In genomic region chrX:51862920-51863319, GRCh38 we compare ENCODE assay signal across 22 cellular contexts. TPM values are rescaled to one million over a fixed set of nuclear protein-coding genes. Genes with fewer than 3 reads are reported as not detected.
DNase-seq lines count a peak whose midpoint lies in the region; ATAC-seq, FAIRE-seq and TF ChIP-seq lines count a peak whose summit lies in the region.
"Had no signal": no experiment of that assay in that cellular context is flagged by ENCODE, and none has a peak within 500 bp of the region (broad histone marks: within the 10 kb centered on the region; RNA-seq: fewer than 3 reads in every experiment).

No MANE protein-coding gene starts in this region.

- 32% methylated on average over 1 of the region's 1 CpG for WGBS in GM12878 (ENCODE audit: insufficient coverage, insufficient replicate concordance, low lambda C conversion rate, missing lambda C conversion rate)

- no peak overlapping the region for H3K4me3 ChIP-seq in GM12878
- H3K4me3 ChIP-seq: testis had no signal

- no peak for TF ChIP-seq CTCF in GM12878 (IDR thresholded peaks at IDR 0.05 in 2 of 3, conservative IDR thresholded peaks at IDR 0.05 in 1 of 3; ENCODE audit: control insufficient read depth in 2 of 3, extremely low read depth in 1 of 3, insufficient read depth in 1 of 3, low read depth in 3 of 3, low read length in 3 of 3)

- in situ Hi-C loops in GM12878 (cut with MboI), result no loop called here

- H3K36me3 ChIP-seq in GM12878 (ENCODE audit: control insufficient read depth in 2 of 2, insufficient read depth in 2 of 2, low read length in 1 of 2), result no peaks in the 10 kb centered on the region
- H3K36me3 ChIP-seq: neutrophil had no signal

- H3K27me3 ChIP-seq in GM12878 (replicated peaks in 1 of 2; ENCODE audit: control insufficient read depth in 2 of 2, insufficient read depth in 2 of 2, low read length in 1 of 2), result no peaks in the 10 kb centered on the region
- H3K27me3 ChIP-seq: neutrophil, testis had no signal

- H3K9ac ChIP-seq in GM12878 (ENCODE audit: control insufficient read depth, insufficient read depth, low read length), result no peak overlapping the region

- H2AFZ ChIP-seq in GM12878 (ENCODE audit: control insufficient read depth, low read depth, low read length), result no peak overlapping the region

- H3K4me1 ChIP-seq in GM12878 (ENCODE audit: control insufficient read depth, insufficient read depth, low read length), result no peaks in the 10 kb centered on the region
- H3K4me1 ChIP-seq: testis had no signal

- no peak for TF ChIP-seq RAD21 in GM12878 (IDR thresholded peaks at IDR 0.05; ENCODE audit: insufficient read depth, low read depth, low read length)

- TF ChIP-seq POLR2A in GM12878 (IDR thresholded peaks at IDR 0.05; ENCODE audit: low read depth, low read length), result no peak

- SMC1A ChIA-PET in GM12878 (lab: Charles Lee; ENCODE audit: uncharacterized antibody, unreplicated experiment), result no interaction called here

- no peaks in the 10 kb centered on the region for H3K79me2 ChIP-seq in GM12878 (ENCODE audit: control insufficient read depth, insufficient read depth, low read length)

- no peaks in the 10 kb centered on the region for H4K20me1 ChIP-seq in GM12878 (ENCODE audit: control insufficient read depth, insufficient read depth)

- BruUV-seq in GM12878 (replicated peaks; lab: Mats Ljungman, UMichigan), result no TSS peak

- peak; percentile 79 for ATAC-seq in GM18508 (IDR thresholded peaks at IDR 0.05; ENCODE audit: insufficient read depth, unreplicated experiment)
- ATAC-seq in GM19023 (IDR thresholded peaks at IDR 0.05; ENCODE audit: unreplicated experiment), result peak; percentile 77
- peak; percentile 78 for ATAC-seq in HG02938 (IDR thresholded peaks at IDR 0.05; ENCODE audit: unreplicated experiment)
- peak; percentile 73 for ATAC-seq in GM12878
- ATAC-seq in HG03139 (IDR thresholded peaks at IDR 0.05; ENCODE audit: unreplicated experiment), result no peak
- no peak for ATAC-seq in HG03175 (IDR thresholded peaks at IDR 0.05; ENCODE audit: unreplicated experiment)
- ATAC-seq in GM19467 (IDR thresholded peaks at IDR 0.05; ENCODE audit: unreplicated experiment), result no peak
- ATAC-seq: activated CD4-positive, alpha-beta T cell treated with anti-CD3 and anti-CD28 coated beads for 36 hours; Panc1 had no signal

- CTCF ChIA-PET in GM12878 (lab: Yijun Ruan, JAX), result interaction anchor here (2.0 to 3.9 kb wide), 2 partner anchors 30 to 221 kb away, joined by 5 to 15 read pairs; partner anchors contain the start of gene MAGED1

- no peak overlapping the region for H3K4me2 ChIP-seq in GM12878 (ENCODE audit: control insufficient read depth, insufficient read depth)

- POLR2A ChIA-PET in GM12878 (lab: Charles Lee), result no interaction called here

- H3K27ac ChIP-seq in GM12878 (ENCODE audit: control insufficient read depth, insufficient read depth), result no peak overlapping the region
- H3K27ac ChIP-seq: neutrophil, testis had no signal

- intact Hi-C loops in GM12878 (cut with micrococcal nuclease; ENCODE audit: unreplicated experiment), result loop anchor here (5.0 kb wide), 1 partner anchor 376 kb away; no protein-coding TSS in a partner anchor

- RAD21 ChIA-PET in GM12878 (lab: Charles Lee; ENCODE audit: unreplicated experiment), result no interaction called here

- TF ChIP-seq EP300 in GM12878 (IDR thresholded peaks at IDR 0.05; ENCODE audit: borderline replicate concordance in 1 of 2, control insufficient read depth in 1 of 2, low read depth in 2 of 2, low read length in 2 of 2), result no peak

- no peak for FAIRE-seq in GM12878 (lab: Jason Lieb, UNC)
- FAIRE-seq: G401.6 had no signal

- no peak for DNase-seq in GM12878 (ENCODE audit: low read depth, low spot score)
- no peak for DNase-seq in LoVo (ENCODE audit: low spot score)
- DNase-seq: activated CD4-positive, alpha-beta T cell treated with anti-CD3 and anti-CD28 coated beads for 36 hours; activated naive CD8-positive, alpha-beta T cell treated with anti-CD3 and anti-CD28 coated beads for 36 hours; CD4-positive, alpha-beta T cell; GOT3; IMR-90; mammary epithelial cell; NCI-H2107; NCI-H446 treated with DMSO at 0.1 percent for 48 hours; NK-92 treated with Interleukin-12 subunit alpha and Interleukin-12 subunit beta, amount 100 ng/mL, for 24 hours; SIG-M5; testis had no signal

- no peaks in the 10 kb centered on the region; the same call in 2 of the 3 replicates for H3K9me3 ChIP-seq in GM12878 (replicated peaks; ENCODE audit: control insufficient read depth, insufficient read depth, low read length)
- H3K9me3 ChIP-seq: neutrophil, testis had no signal

TF ChIP-seq in GM12878, 131 proteins besides CTCF, POLR2A, EP300 and RAD21:
- TF ChIP-seq JUNB (IDR thresholded peaks at IDR 0.05), result 0 out of 2 replicates have a peak, but pooled peaks have one; percentile 25
- TF ChIP-seq CHD1 (IDR thresholded peaks at IDR 0.05; ENCODE audit: low read depth, low read length), result no peak
- 0 out of 2 replicates have a peak, but pooled peaks have one; percentile 31 for TF ChIP-seq NR2F1 (conservative IDR thresholded peaks at IDR 0.05)
- no peak for TF ChIP-seq ZBTB4 (CRISPR knock-in tag; IDR thresholded peaks at IDR 0.05)
- peak; percentile 73 for TF ChIP-seq RUNX3 (IDR thresholded peaks at IDR 0.05; ENCODE audit: low read length)
- no peak for TF ChIP-seq FOXM1 (IDR thresholded peaks at IDR 0.05; ENCODE audit: low read depth, low read length)

RNA-seq across cellular contexts. Expression of gene MAGED1, which starts 30.5 kb away (rescaled TPM):
- total RNA-seq in GM12878 (2013; cell fraction: nucleolus; rRNA removed), result 53.7 and 55.3 TPM in 2 replicates
- total RNA-seq in GM12878 (2014; rRNA removed), result 88.9 and 91.0 TPM in 2 replicates
- 59.0 and 69.7 TPM in 2 replicates for total RNA-seq in GM12878 (2014; rRNA removed; fragmentation: Illumina TruSeq; extraction: Trizol)
- 119 and 128 TPM in 2 replicates for total RNA-seq in GM12878 (2021)
- polyA plus RNA-seq in GM12878 (2011; ENCODE audit: low read depth), result 97.8 TPM
- polyA plus RNA-seq in GM12878 (2011; rRNA removed), result 9.4 and 27.0 TPM in 2 replicates
- polyA plus RNA-seq in GM12878 (2011; cell fraction: cytosol; rRNA removed), result 28.1 and 36.6 TPM in 2 replicates
- 31.0 and 43.9 TPM in 2 replicates for polyA plus RNA-seq in GM12878 (2011; cell fraction: nucleus; rRNA removed)
- 115 and 130 TPM in 2 replicates for polyA plus RNA-seq in GM12878 (2012)
- 126 and 170 TPM in 2 replicates for polyA plus RNA-seq in GM12878 (2014; fragmentation: Illumina TruSeq; extraction: Trizol)
- polyA plus RNA-seq in GM12878 (2014; fragmentation: Nextera tagmentation; extraction: Ambion mirVana), result 10 to 100 TPM; 26.3 to 52.7 TPM
- polyA plus RNA-seq in GM12878 (2014; rRNA removed), result 86.9 and 101 TPM in 2 replicates
- 100 to 1,000 TPM; 148 to 149 TPM for polyA plus RNA-seq in GM12878 (2016; fragmentation: Nextera tagmentation; extraction: Ambion mirVana)
- 14.8 and 15.0 TPM in 2 replicates for polyA minus RNA-seq in GM12878 (2011; rRNA and poly(A)+ RNA removed)
- 15.5 and 22.5 TPM in 2 replicates for polyA minus RNA-seq in GM12878 (2011; cell fraction: cytosol; rRNA and poly(A)+ RNA removed)
- 4.0 and 7.2 TPM in 2 replicates for polyA minus RNA-seq in GM12878 (2011; cell fraction: nucleus; rRNA and poly(A)+ RNA removed)

Comparison
In these comparisons a context has a peak if more than half of its experiments do, and no peak if none do; other contexts are left out.
1. ATAC-seq: peak in GM18508 (single experiment), GM19023 (single experiment), HG02938 (single experiment) and GM12878 (single experiment); none in HG03139 (single experiment), HG03175 (single experiment) and GM19467 (single experiment).